ENCODE assay signal across 22 cellular contexts in genomic region chr1:152014943-152015342, GRCh38. TPM values are rescaled to one million over a fixed set of nuclear protein-coding genes. Genes with fewer than 3 reads are reported as not detected.
A peak's percentile ranks its signal among the peaks of the same experiment; 100 is the strongest.
DNase-seq lines count a peak whose midpoint lies in the region; ATAC-seq and TF ChIP-seq lines count a peak whose summit lies in the region.
"Had no signal": no experiment of that assay in that cellular context is flagged by ENCODE, and none has a peak within 500 bp of the region (broad histone marks: within the 10 kb centered on the region; RNA-seq: fewer than 3 reads in every experiment).

No MANE protein-coding gene starts in this region.

- H3K9me3 ChIP-seq in gastroesophageal sphincter, result no peaks in the 10 kb centered on the region
- H3K9me3 ChIP-seq: BLaER1, HAP-1 had no signal

- H3K4me1 ChIP-seq in gastroesophageal sphincter, result no peaks in the 10 kb centered on the region
- H3K4me1 ChIP-seq: BLaER1, HAP-1 had no signal

- peaks cover 34% of the 10 kb centered on the region for H3K27me3 Mint-ChIP-seq in activated T-cell treated with anti-CD3 and anti-CD28 coated beads, Interleukin-2, amount 50 U/mL, for 72 hours (ENCODE audit: low read depth)

- 100% methylated on average over 1 of the region's 1 CpG; no CpG with 5 or more reads in 1 of the 2 donors for WGBS in gastroesophageal sphincter (ENCODE audit: low coverage in 1 of 2), 2 donors

- peak; percentile 47 to 69 for ATAC-seq in activated T-cell treated with anti-CD3 and anti-CD28 coated beads, Interleukin-2, amount 50 U/mL, for 72 hours (replicated peaks in 1 of 2)
- ATAC-seq in esophagus mucosa, result peak; percentile 18
- ATAC-seq in stimulated activated effector memory CD8-positive, alpha-beta T cell treated with anti-CD3 and anti-CD28 coated beads, Interleukin-12 subunit alpha, Interleukin-12 subunit beta, amount 100 ng/mL, for 72 hours, result peak; percentile 81
- no peak for ATAC-seq in HG03460 (IDR thresholded peaks at IDR 0.05; ENCODE audit: unreplicated experiment)
- ATAC-seq in gastroesophageal sphincter, result no peak

- no peak overlapping the region for H3K4me3 ChIP-seq in gastroesophageal sphincter
- H3K4me3 ChIP-seq: BLaER1, HAP-1 had no signal

- H3K4me3 Mint-ChIP-seq in activated T-cell treated with anti-CD3 and anti-CD28 coated beads, Interleukin-2, amount 50 U/mL, for 72 hours, result no peak overlapping the region
- H3K4me3 Mint-ChIP-seq in stimulated activated effector memory CD8-positive, alpha-beta T cell treated with anti-CD3 and anti-CD28 coated beads, Interleukin-12 subunit alpha, Interleukin-12 subunit beta, amount 100 ng/mL, for 72 hours, result no peak overlapping the region
- H3K4me3 Mint-ChIP-seq: B cell; CD4-positive, alpha-beta memory T cell; HFFc6 had no signal

- no peaks in the 10 kb centered on the region for H3K9me3 Mint-ChIP-seq in activated T-cell treated with anti-CD3 and anti-CD28 coated beads, Interleukin-2, amount 50 U/mL, for 72 hours
- H3K9me3 Mint-ChIP-seq in stimulated activated effector memory CD8-positive, alpha-beta T cell treated with anti-CD3 and anti-CD28 coated beads, Interleukin-12 subunit alpha, Interleukin-12 subunit beta, amount 100 ng/mL, for 72 hours, result no peaks in the 10 kb centered on the region
- H3K9me3 Mint-ChIP-seq: CD4-positive, alpha-beta memory T cell; HFFc6 had no signal

- TF ChIP-seq CTCF in gastroesophageal sphincter (IDR thresholded peaks at IDR 0.05), result no peak

- H3K4me1 Mint-ChIP-seq in activated T-cell treated with anti-CD3 and anti-CD28 coated beads, Interleukin-2, amount 50 U/mL, for 72 hours (ENCODE audit: low read depth), result peaks cover 10% of the 10 kb centered on the region
- peaks cover 5% of the 10 kb centered on the region for H3K4me1 Mint-ChIP-seq in stimulated activated effector memory CD8-positive, alpha-beta T cell treated with anti-CD3 and anti-CD28 coated beads, Interleukin-12 subunit alpha, Interleukin-12 subunit beta, amount 100 ng/mL, for 72 hours
- H3K4me1 Mint-ChIP-seq: B cell had no signal

- no peaks in the 10 kb centered on the region for H3K36me3 Mint-ChIP-seq in activated T-cell treated with anti-CD3 and anti-CD28 coated beads, Interleukin-2, amount 50 U/mL, for 72 hours (ENCODE audit: insufficient read depth in 2 of 2)
- H3K36me3 Mint-ChIP-seq in stimulated activated effector memory CD8-positive, alpha-beta T cell treated with anti-CD3 and anti-CD28 coated beads, Interleukin-12 subunit alpha, Interleukin-12 subunit beta, amount 100 ng/mL, for 72 hours, result no peaks in the 10 kb centered on the region
- H3K36me3 Mint-ChIP-seq: CD4-positive, alpha-beta memory T cell had no signal

- TF ChIP-seq EP300 in gastroesophageal sphincter (IDR thresholded peaks at IDR 0.05), result no peak

- TF ChIP-seq POLR2A in gastroesophageal sphincter (IDR thresholded peaks at IDR 0.05), result no peak

- no peak overlapping the region for H3K27ac ChIP-seq in gastroesophageal sphincter
- H3K27ac ChIP-seq: 22Rv1, BLaER1, C4-2B had no signal

- H3K27ac Mint-ChIP-seq in activated T-cell treated with anti-CD3 and anti-CD28 coated beads, Interleukin-2, amount 50 U/mL, for 72 hours, result no peak overlapping the region
- no peak overlapping the region for H3K27ac Mint-ChIP-seq in stimulated activated effector memory CD8-positive, alpha-beta T cell treated with anti-CD3 and anti-CD28 coated beads, Interleukin-12 subunit alpha, Interleukin-12 subunit beta, amount 100 ng/mL, for 72 hours
- H3K27ac Mint-ChIP-seq: B cell; CD4-positive, alpha-beta memory T cell; HFFc6 had no signal

- DNase-seq in activated T-cell treated with anti-CD3 and anti-CD28 coated beads, Interleukin-2, amount 50 U/mL, for 72 hours, result no peak
- no peak for DNase-seq in activated T-cell treated with anti-CD3 and anti-CD28 coated beads, Interleukin-2, amount 50 U/mL, for 1 hour
- no peak for DNase-seq in stimulated activated effector memory CD8-positive, alpha-beta T cell treated with anti-CD3 and anti-CD28 coated beads, Interleukin-12 subunit alpha, Interleukin-12 subunit beta, amount 100 ng/mL, for 72 hours (ENCODE audit: low spot score in 2 of 2)
- DNase-seq in inferior parietal cortex (ENCODE audit: extremely low spot score) (no peak), NCI-H748 (lab: John Stamatoyannopoulos, UW; ENCODE audit: unreplicated experiment) (no peak)
- DNase-seq: Calu3; CD4-positive, alpha-beta memory T cell; COR-L47; DMS53; DMS79 treated with DMSO at 0.1 percent for 48 hours; GF-D8; GOT3; HFFc6 had no signal

- no peaks in the 10 kb centered on the region for H3K36me3 ChIP-seq in gastroesophageal sphincter
- H3K36me3 ChIP-seq: BLaER1, HAP-1 had no signal

- peaks cover 6% of the 10 kb centered on the region for H3K27me3 ChIP-seq in gastroesophageal sphincter
- H3K27me3 ChIP-seq: BLaER1 had no signal

RNA-seq across cellular contexts. Expression of gene S100A10, which starts 21.3 kb away (rescaled TPM):
- 100 to 1,000 TPM in 1 of 2 donors, 10 to 100 TPM in 1; 76.6 to 138 TPM for total RNA-seq in activated T-cell treated with anti-CD3 and anti-CD28 coated beads, Interleukin-2, amount 50 U/mL, for 72 hours
- total RNA-seq in esophagus mucosa (1,355 TPM), gastroesophageal sphincter (100 to 1,000 TPM in 2 of 4 donors, 10 to 100 TPM in 2; 57.6 to 155 (median 106) TPM)
- total RNA-seq: G401 had no signal

RNA-seq across cellular contexts. Expression of gene S100A11, which starts 21.9 kb away (rescaled TPM):
- total RNA-seq in activated T-cell treated with anti-CD3 and anti-CD28 coated beads, Interleukin-2, amount 50 U/mL, for 72 hours, result 100 to 1,000 TPM; 252 to 355 TPM
- total RNA-seq in esophagus mucosa (2,220 TPM), gastroesophageal sphincter (100 to 1,000 TPM in 3 of 4 donors, 10 to 100 TPM in 1; 41.9 to 183 (median 125) TPM)
- total RNA-seq: G401 had no signal

Comparison
In these comparisons a context has a peak if more than half of its experiments do, and no peak if none do; other contexts are left out.
1. ATAC-seq: peak in activated T-cell treated with anti-CD3 and anti-CD28 coated beads, Interleukin-2, amount 50 U/mL, for 72 hours (2 of 2), esophagus mucosa (single experiment) and stimulated activated effector memory CD8-positive, alpha-beta T cell treated with anti-CD3 and anti-CD28 coated beads, Interleukin-12 subunit alpha, Interleukin-12 subunit beta, amount 100 ng/mL, for 72 hours (single experiment); none in HG03460 (single experiment) and gastroesophageal sphincter (single experiment).